1 cellular context compared by ENCODE assay signal in genomic region chr10:61869772-61870520, GRCh38.
TF ChIP-seq lines count a peak whose summit lies in the region.

No MANE protein-coding gene starts in this region.

TF ChIP-seq in HepG2, 621 proteins besides CTCF, POLR2A, EP300 and RAD21:
- TF ChIP-seq MBNL3 (CRISPR knock-in tag; conservative IDR thresholded peaks at IDR 0.05) (no peak), ZNF264 (CRISPR knock-in tag; IDR thresholded peaks at IDR 0.05) (no peak), MNT (IDR thresholded peaks at IDR 0.05) (no peak), SNAPC4 (CRISPR knock-in tag; IDR thresholded peaks at IDR 0.05) (no peak), SALL1 (CRISPR knock-in tag; IDR thresholded peaks at IDR 0.05) (no peak), ZSCAN21 (CRISPR knock-in tag; IDR thresholded peaks at IDR 0.05; ENCODE audit: borderline replicate concordance) (no peak), ZEB1 (IDR thresholded peaks at IDR 0.05; ENCODE audit: insufficient replicate concordance, low read depth) (no peak), POGZ (CRISPR knock-in tag; IDR thresholded peaks at IDR 0.05) (no peak), PRDM10 (CRISPR knock-in tag; IDR thresholded peaks at IDR 0.05; ENCODE audit: low read depth) (no peak), RORA (CRISPR knock-in tag; IDR thresholded peaks at IDR 0.05) (no peak), RFXANK (CRISPR knock-in tag; IDR thresholded peaks at IDR 0.05) (no peak), FLYWCH1 (CRISPR knock-in tag; IDR thresholded peaks at IDR 0.05) (no peak), ZFP90 (CRISPR knock-in tag; IDR thresholded peaks at IDR 0.05; ENCODE audit: borderline replicate concordance) (no peak), ZNF501 (CRISPR knock-in tag; IDR thresholded peaks at IDR 0.05) (no peak), CREB1 (IDR thresholded peaks at IDR 0.05) (no peak), CREB1 (CRISPR knock-in tag; IDR thresholded peaks at IDR 0.05) (no peak)
